Comparison of ENCODE assay signal across 2 cellular contexts in the genomic region with DNA sequence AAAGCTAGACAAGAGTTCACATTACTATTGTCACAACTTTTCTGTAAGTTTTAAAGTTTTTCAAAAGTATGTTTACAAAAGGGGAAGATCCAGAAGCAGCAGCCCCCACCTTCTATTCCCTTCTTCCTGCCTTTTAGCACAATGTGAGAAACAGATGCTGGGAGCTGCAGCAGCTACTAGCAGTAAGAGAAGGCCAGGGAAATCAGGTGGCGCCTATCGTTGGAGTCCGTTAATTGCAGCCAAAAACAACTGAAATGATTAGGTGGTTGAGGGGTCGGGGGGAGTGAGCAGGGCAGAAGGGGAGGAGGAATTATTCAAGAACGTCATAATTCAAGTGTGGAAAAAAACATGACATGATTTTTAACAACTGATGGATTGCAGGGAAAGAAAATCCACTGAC.
TF ChIP-seq lines count a peak whose summit lies in the region.

No MANE protein-coding gene starts in this region.

TF ChIP-seq in SK-N-SH treated with all-trans-retinoic acid at 6 μM for 48 hours, 23 proteins besides CTCF, POLR2A, EP300 and RAD21:
- TF ChIP-seq ZFP30 (CRISPR knock-in tag; IDR thresholded peaks at IDR 0.05) (no peak), TCF4 (CRISPR knock-in tag; IDR thresholded peaks at IDR 0.05; ENCODE audit: borderline replicate concordance) (no peak), ISL1 (CRISPR knock-in tag; IDR thresholded peaks at IDR 0.05) (no peak), ZNF8 (CRISPR knock-in tag; IDR thresholded peaks at IDR 0.05) (no peak), ZNF565 (CRISPR knock-in tag; conservative IDR thresholded peaks at IDR 0.05; ENCODE audit: low read depth) (no peak), RARB (CRISPR knock-in tag; IDR thresholded peaks at IDR 0.05) (no peak), ESRRG (CRISPR knock-in tag; IDR thresholded peaks at IDR 0.05) (no peak), CSDC2 (CRISPR knock-in tag; IDR thresholded peaks at IDR 0.05) (no peak), ARNTL (CRISPR knock-in tag; IDR thresholded peaks at IDR 0.05; ENCODE audit: borderline replicate concordance, low read depth) (no peak), BACH2 (CRISPR knock-in tag; IDR thresholded peaks at IDR 0.05; ENCODE audit: borderline replicate concordance) (no peak), ZC3H10 (CRISPR knock-in tag; IDR thresholded peaks at IDR 0.05) (no peak), PPARA (CRISPR knock-in tag; IDR thresholded peaks at IDR 0.05; ENCODE audit: borderline replicate concordance) (no peak), GLIS3 (CRISPR knock-in tag; IDR thresholded peaks at IDR 0.05) (no peak), ZFP3 (CRISPR knock-in tag; IDR thresholded peaks at IDR 0.05) (no peak), TOX (CRISPR knock-in tag; IDR thresholded peaks at IDR 0.05; ENCODE audit: borderline replicate concordance) (no peak), ZNF70 (CRISPR knock-in tag; IDR thresholded peaks at IDR 0.05) (no peak)
- TF ChIP-seq, protein P1, sequence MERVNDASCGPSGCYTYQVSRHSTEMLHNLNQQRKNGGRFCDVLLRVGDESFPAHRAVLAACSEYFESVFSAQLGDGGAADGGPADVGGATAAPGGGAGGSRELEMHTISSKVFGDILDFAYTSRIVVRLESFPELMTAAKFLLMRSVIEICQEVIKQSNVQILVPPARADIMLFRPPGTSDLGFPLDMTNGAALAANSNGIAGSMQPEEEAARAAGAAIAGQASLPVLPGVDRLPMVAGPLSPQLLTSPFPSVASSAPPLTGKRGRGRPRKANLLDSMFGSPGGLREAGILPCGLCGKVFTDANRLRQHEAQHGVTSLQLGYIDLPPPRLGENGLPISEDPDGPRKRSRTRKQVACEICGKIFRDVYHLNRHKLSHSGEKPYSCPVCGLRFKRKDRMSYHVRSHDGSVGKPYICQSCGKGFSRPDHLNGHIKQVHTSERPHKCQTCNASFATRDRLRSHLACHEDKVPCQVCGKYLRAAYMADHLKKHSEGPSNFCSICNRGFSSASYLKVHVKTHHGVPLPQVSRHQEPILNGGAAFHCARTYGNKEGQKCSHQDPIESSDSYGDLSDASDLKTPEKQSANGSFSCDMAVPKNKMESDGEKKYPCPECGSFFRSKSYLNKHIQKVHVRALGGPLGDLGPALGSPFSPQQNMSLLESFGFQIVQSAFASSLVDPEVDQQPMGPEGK (CRISPR knock-in tag; IDR thresholded peaks at IDR 0.05; ENCODE audit: borderline replicate concordance) = no peak
- TF ChIP-seq, protein P2, sequence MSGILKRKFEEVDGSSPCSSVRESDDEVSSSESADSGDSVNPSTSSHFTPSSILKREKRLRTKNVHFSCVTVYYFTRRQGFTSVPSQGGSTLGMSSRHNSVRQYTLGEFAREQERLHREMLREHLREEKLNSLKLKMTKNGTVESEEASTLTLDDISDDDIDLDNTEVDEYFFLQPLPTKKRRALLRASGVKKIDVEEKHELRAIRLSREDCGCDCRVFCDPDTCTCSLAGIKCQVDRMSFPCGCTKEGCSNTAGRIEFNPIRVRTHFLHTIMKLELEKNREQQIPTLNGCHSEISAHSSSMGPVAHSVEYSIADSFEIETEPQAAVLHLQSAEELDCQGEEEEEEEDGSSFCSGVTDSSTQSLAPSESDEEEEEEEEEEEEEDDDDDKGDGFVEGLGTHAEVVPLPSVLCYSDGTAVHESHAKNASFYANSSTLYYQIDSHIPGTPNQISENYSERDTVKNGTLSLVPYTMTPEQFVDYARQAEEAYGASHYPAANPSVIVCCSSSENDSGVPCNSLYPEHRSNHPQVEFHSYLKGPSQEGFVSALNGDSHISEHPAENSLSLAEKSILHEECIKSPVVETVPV (CRISPR knock-in tag; IDR thresholded peaks at IDR 0.05) = no peak
- TF ChIP-seq, protein P3, sequence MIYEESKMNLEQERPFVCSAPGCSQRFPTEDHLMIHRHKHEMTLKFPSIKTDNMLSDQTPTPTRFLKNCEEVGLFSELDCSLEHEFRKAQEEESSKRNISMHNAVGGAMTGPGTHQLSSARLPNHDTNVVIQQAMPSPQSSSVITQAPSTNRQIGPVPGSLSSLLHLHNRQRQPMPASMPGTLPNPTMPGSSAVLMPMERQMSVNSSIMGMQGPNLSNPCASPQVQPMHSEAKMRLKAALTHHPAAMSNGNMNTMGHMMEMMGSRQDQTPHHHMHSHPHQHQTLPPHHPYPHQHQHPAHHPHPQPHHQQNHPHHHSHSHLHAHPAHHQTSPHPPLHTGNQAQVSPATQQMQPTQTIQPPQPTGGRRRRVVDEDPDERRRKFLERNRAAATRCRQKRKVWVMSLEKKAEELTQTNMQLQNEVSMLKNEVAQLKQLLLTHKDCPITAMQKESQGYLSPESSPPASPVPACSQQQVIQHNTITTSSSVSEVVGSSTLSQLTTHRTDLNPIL (CRISPR knock-in tag; IDR thresholded peaks at IDR 0.05; ENCODE audit: low read depth) = no peak

TF ChIP-seq in endothelial cell of umbilical vein, 7 proteins besides CTCF, POLR2A, EP300 and RAD21:
- TF ChIP-seq GATA2 (IDR thresholded peaks at IDR 0.05; ENCODE audit: insufficient read depth, insufficient read length, low read depth, low read length) (no peak), JUN (IDR thresholded peaks at IDR 0.05; ENCODE audit: borderline replicate concordance, insufficient read depth, insufficient read length, low read depth) (no peak), MYC (IDR thresholded peaks at IDR 0.05; ENCODE audit: low read depth, low read length) (no peak), FOS (IDR thresholded peaks at IDR 0.05; ENCODE audit: borderline replicate concordance, insufficient read depth, low read length) (no peak), EZH2 (IDR thresholded peaks at IDR 0.05; ENCODE audit: borderline replicate concordance, low read depth, low read length, severe bottlenecking) (no peak), POLR2AphosphoS5 (IDR thresholded peaks at IDR 0.05; ENCODE audit: insufficient read depth, low read depth, low read length) (no peak)
- TF ChIP-seq, protein P4, sequence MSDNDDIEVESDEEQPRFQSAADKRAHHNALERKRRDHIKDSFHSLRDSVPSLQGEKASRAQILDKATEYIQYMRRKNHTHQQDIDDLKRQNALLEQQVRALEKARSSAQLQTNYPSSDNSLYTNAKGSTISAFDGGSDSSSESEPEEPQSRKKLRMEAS (IDR thresholded peaks at IDR 0.05; ENCODE audit: insufficient read depth, insufficient read length) = no peak
